1 cellular context compared by ENCODE assay signal in genomic region chr3:10552631-10552943, GRCh38.
TF ChIP-seq lines count a peak whose summit lies in the region.

No MANE protein-coding gene starts in this region.

TF ChIP-seq in GM23338, 12 proteins besides CTCF, POLR2A, EP300 and RAD21 (continued from another document):
- TF ChIP-seq, protein P1, sequence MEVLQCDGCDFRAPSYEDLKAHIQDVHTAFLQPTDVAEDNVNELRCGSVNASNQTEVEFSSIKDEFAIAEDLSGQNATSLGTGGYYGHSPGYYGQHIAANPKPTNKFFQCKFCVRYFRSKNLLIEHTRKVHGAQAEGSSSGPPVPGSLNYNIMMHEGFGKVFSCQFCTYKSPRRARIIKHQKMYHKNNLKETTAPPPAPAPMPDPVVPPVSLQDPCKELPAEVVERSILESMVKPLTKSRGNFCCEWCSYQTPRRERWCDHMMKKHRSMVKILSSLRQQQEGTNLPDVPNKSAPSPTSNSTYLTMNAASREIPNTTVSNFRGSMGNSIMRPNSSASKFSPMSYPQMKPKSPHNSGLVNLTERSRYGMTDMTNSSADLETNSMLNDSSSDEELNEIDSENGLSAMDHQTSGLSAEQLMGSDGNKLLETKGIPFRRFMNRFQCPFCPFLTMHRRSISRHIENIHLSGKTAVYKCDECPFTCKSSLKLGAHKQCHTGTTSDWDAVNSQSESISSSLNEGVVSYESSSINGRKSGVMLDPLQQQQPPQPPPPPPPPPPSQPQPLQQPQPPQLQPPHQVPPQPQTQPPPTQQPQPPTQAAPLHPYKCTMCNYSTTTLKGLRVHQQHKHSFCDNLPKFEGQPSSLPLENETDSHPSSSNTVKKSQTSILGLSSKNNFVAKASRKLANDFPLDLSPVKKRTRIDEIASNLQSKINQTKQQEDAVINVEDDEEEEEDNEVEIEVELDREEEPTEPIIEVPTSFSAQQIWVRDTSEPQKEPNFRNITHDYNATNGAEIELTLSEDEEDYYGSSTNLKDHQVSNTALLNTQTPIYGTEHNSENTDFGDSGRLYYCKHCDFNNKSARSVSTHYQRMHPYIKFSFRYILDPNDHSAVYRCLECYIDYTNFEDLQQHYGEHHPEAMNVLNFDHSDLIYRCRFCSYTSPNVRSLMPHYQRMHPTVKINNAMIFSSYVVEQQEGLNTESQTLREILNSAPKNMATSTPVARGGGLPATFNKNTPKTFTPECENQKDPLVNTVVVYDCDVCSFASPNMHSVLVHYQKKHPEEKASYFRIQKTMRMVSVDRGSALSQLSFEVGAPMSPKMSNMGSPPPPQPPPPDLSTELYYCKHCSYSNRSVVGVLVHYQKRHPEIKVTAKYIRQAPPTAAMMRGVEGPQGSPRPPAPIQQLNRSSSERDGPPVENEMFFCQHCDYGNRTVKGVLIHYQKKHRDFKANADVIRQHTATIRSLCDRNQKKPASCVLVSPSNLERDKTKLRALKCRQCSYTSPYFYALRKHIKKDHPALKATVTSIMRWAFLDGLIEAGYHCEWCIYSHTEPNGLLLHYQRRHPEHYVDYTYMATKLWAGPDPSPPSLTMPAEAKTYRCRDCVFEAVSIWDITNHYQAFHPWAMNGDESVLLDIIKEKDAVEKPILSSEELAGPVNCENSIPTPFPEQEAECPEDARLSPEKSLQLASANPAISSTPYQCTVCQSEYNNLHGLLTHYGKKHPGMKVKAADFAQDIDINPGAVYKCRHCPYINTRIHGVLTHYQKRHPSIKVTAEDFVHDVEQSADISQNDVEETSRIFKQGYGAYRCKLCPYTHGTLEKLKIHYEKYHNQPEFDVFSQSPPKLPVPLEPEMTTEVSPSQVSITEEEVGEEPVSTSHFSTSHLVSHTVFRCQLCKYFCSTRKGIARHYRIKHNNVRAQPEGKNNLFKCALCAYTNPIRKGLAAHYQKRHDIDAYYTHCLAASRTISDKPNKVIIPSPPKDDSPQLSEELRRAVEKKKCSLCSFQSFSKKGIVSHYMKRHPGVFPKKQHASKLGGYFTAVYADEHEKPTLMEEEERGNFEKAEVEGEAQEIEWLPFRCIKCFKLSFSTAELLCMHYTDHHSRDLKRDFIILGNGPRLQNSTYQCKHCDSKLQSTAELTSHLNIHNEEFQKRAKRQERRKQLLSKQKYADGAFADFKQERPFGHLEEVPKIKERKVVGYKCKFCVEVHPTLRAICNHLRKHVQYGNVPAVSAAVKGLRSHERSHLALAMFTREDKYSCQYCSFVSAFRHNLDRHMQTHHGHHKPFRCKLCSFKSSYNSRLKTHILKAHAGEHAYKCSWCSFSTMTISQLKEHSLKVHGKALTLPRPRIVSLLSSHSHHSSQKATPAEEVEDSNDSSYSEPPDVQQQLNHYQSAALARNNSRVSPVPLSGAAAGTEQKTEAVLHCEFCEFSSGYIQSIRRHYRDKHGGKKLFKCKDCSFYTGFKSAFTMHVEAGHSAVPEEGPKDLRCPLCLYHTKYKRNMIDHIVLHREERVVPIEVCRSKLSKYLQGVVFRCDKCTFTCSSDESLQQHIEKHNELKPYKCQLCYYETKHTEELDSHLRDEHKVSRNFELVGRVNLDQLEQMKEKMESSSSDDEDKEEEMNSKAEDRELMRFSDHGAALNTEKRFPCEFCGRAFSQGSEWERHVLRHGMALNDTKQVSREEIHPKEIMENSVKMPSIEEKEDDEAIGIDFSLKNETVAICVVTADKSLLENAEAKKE (CRISPR knock-in tag; IDR thresholded peaks at IDR 0.05) = no peak
- TF ChIP-seq CREB1 (CRISPR knock-in tag; IDR thresholded peaks at IDR 0.05; ENCODE audit: low read depth) (no peak), POLR2AphosphoS5 (IDR thresholded peaks at IDR 0.05; ENCODE audit: low read depth) (no peak), EZH2 (IDR thresholded peaks at IDR 0.05; ENCODE audit: low read depth, unreplicated experiment) (no peak), NANOG (IDR thresholded peaks at IDR 0.05; ENCODE audit: borderline replicate concordance) (no peak)
- TF ChIP-seq, protein P2, sequence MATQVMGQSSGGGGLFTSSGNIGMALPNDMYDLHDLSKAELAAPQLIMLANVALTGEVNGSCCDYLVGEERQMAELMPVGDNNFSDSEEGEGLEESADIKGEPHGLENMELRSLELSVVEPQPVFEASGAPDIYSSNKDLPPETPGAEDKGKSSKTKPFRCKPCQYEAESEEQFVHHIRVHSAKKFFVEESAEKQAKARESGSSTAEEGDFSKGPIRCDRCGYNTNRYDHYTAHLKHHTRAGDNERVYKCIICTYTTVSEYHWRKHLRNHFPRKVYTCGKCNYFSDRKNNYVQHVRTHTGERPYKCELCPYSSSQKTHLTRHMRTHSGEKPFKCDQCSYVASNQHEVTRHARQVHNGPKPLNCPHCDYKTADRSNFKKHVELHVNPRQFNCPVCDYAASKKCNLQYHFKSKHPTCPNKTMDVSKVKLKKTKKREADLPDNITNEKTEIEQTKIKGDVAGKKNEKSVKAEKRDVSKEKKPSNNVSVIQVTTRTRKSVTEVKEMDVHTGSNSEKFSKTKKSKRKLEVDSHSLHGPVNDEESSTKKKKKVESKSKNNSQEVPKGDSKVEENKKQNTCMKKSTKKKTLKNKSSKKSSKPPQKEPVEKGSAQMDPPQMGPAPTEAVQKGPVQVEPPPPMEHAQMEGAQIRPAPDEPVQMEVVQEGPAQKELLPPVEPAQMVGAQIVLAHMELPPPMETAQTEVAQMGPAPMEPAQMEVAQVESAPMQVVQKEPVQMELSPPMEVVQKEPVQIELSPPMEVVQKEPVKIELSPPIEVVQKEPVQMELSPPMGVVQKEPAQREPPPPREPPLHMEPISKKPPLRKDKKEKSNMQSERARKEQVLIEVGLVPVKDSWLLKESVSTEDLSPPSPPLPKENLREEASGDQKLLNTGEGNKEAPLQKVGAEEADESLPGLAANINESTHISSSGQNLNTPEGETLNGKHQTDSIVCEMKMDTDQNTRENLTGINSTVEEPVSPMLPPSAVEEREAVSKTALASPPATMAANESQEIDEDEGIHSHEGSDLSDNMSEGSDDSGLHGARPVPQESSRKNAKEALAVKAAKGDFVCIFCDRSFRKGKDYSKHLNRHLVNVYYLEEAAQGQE (IDR thresholded peaks at IDR 0.05; ENCODE audit: unreplicated experiment) = no peak
